Comparison of ENCODE assay signal across 17 cellular contexts in genomic region chr6:155883741-155884140, GRCh38.
DNase-seq lines count a peak whose midpoint lies in the region; ATAC-seq, FAIRE-seq and TF ChIP-seq lines count a peak whose summit lies in the region.
"Had no signal": no experiment of that assay in that cellular context is flagged by ENCODE, and none has a peak within 500 bp of the region (broad histone marks: within the 10 kb centered on the region; RNA-seq: fewer than 3 reads in every experiment).

No MANE protein-coding gene starts in this region.

- WGBS in liver = 56% methylated on average over 3 of the region's 3 CpGs
- 40% methylated on average over 3 of the region's 3 CpGs for WGBS in HepG2 (ENCODE audit: low lambda C conversion rate)

- no peak for TF ChIP-seq EP300 in HepG2 (IDR thresholded peaks at IDR 0.05; ENCODE audit: low read depth in 2 of 2, low read length in 2 of 2)
- no peak for TF ChIP-seq EP300 in HepG2 (CRISPR knock-in tag; IDR thresholded peaks at IDR 0.05; ENCODE audit: borderline replicate concordance)

- H2AFZ ChIP-seq in HepG2 (ENCODE audit: low read length) = no peak overlapping the region

- H3K9me3 ChIP-seq in liver (ENCODE audit: control insufficient read depth in 4 of 4, low read length in 3 of 4) (no peaks in the 10 kb centered on the region), HepG2 (ENCODE audit: low read length) (no peaks in the 10 kb centered on the region)
- H3K9me3 ChIP-seq: HAP-1, heart right ventricle had no signal

- H3K4me1 ChIP-seq in liver (ENCODE audit: control insufficient read depth in 4 of 4, insufficient read depth in 4 of 4, low read length in 3 of 4) = no peaks in the 10 kb centered on the region
- peaks cover 13% of the 10 kb centered on the region for H3K4me1 ChIP-seq in HepG2 (ENCODE audit: insufficient read depth, low read length)
- H3K4me1 ChIP-seq: HAP-1 had no signal

- TF ChIP-seq CTCF in liver (IDR thresholded peaks at IDR 0.05; ENCODE audit: low read depth, low read length, missing input control) (no peak), HepG2 (CRISPR knock-in tag; IDR thresholded peaks at IDR 0.05) (no peak), astrocyte of the cerebellum (IDR thresholded peaks at IDR 0.05; ENCODE audit: low read depth, low read length, missing control alignments) (no peak)

- H3K36me3 ChIP-seq in liver (ENCODE audit: control insufficient read depth in 4 of 4, insufficient read depth in 3 of 4, low read depth in 1 of 4, low read length in 3 of 4) = no peaks in the 10 kb centered on the region
- H3K36me3 ChIP-seq in HepG2 (replicated peaks in 1 of 2; ENCODE audit: control insufficient read depth in 1 of 2, insufficient read depth in 2 of 2, low read length in 2 of 2) = no peaks in the 10 kb centered on the region
- H3K36me3 ChIP-seq: HAP-1, heart right ventricle had no signal

- no peaks in the 10 kb centered on the region for H4K20me1 ChIP-seq in HepG2 (ENCODE audit: insufficient read depth, low read length)

- no peak overlapping the region for H3K27ac ChIP-seq in liver (ENCODE audit: low read depth in 1 of 2, low read length in 2 of 2)
- H3K27ac ChIP-seq in HepG2 (ENCODE audit: extremely low read length, insufficient read depth, low read length) = no peak overlapping the region

- H3K79me2 ChIP-seq in HepG2 (ENCODE audit: insufficient read depth, low read length) = no peaks in the 10 kb centered on the region

- CTCF ChIA-PET in HepG2 (lab: Yijun Ruan, JAX; ENCODE audit: low intra/inter-chr PET ratio, low total read pairs) = no interaction called here

- no peak overlapping the region for H3K4me2 ChIP-seq in HepG2 (ENCODE audit: low read depth, low read length)

- H3K27me3 ChIP-seq in liver (ENCODE audit: control insufficient read depth in 4 of 4, insufficient read depth in 4 of 4, low read length in 3 of 4) (no peaks in the 10 kb centered on the region), HepG2 (ENCODE audit: control insufficient read depth in 1 of 2, insufficient read depth in 2 of 2, low read length in 2 of 2) (no peaks in the 10 kb centered on the region)
- H3K27me3 ChIP-seq: heart right ventricle had no signal

- intact Hi-C loops in HepG2 (cut with micrococcal nuclease; ENCODE audit: unreplicated experiment) = no loop called here

- no peak for TF ChIP-seq RAD21 in liver (IDR thresholded peaks at IDR 0.05)
- no peak for TF ChIP-seq RAD21 in HepG2 (CRISPR knock-in tag; IDR thresholded peaks at IDR 0.05)

- no peak for TF ChIP-seq POLR2A in HepG2 (IDR thresholded peaks at IDR 0.05; ENCODE audit: insufficient read depth in 1 of 2, low read depth in 2 of 2, low read length in 2 of 2)

- H3K4me3 ChIP-seq in liver (ENCODE audit: low read depth in 1 of 3, low read length in 3 of 3) = no peak overlapping the region
- no peak overlapping the region for H3K4me3 ChIP-seq in HepG2 (replicated peaks in 1 of 3; ENCODE audit: insufficient read depth in 1 of 3, low read depth in 2 of 3, low read length in 3 of 3)
- no peak overlapping the region for H3K4me3 ChIP-seq in astrocyte of the cerebellum (ENCODE audit: low read depth, low read length)
- H3K4me3 ChIP-seq: HAP-1, heart right ventricle had no signal

- no peak for FAIRE-seq in HepG2 (lab: Jason Lieb, UNC)
- FAIRE-seq: D721Med had no signal

- no peak overlapping the region for H3K9ac ChIP-seq in liver (ENCODE audit: low read depth in 1 of 2, low read length in 2 of 2)
- no peak overlapping the region for H3K9ac ChIP-seq in HepG2 (ENCODE audit: insufficient read depth, low read depth, low read length)

- ATAC-seq in HepG2 (no peak), HG03521 (IDR thresholded peaks at IDR 0.05; ENCODE audit: unreplicated experiment) (no peak), HG03139 (IDR thresholded peaks at IDR 0.05; ENCODE audit: unreplicated experiment) (no peak)
- ATAC-seq: activated T-cell treated with anti-CD3 and anti-CD28 coated beads, Interleukin-2, amount 50 U/mL, for 4 hours; left ventricle myocardium superior; PC-3 had no signal

- POLR2A ChIA-PET in HepG2 (lab: Yijun Ruan, JAX) = no interaction called here

- in situ Hi-C loops in HepG2 (cut with HindIII; ENCODE audit: extremely low pct_ligation_motif_present, low pct_unique_long_range_greater_than_20kb) = no loop called here
- in situ Hi-C loops in astrocyte of the cerebellum (cut with HindIII; ENCODE audit: low sequenced_read_pairs) = no loop called here

- no TSS peak for BruUV-seq in HepG2 (replicated peaks; lab: Mats Ljungman, UMichigan)

- no peak for DNase-seq in HepG2 (ENCODE audit: low spot score)
- DNase-seq in astrocyte of the cerebellum (ENCODE audit: low read depth) = peak; percentile 35
- DNase-seq in iris pigment epithelial cell (ENCODE audit: low read depth) = peak; percentile 22
- DNase-seq in stimulated activated CD4-positive, alpha-beta T cell treated with anti-CD3 and anti-CD28 coated beads, Interleukin-4, amount 100 ng/mL, for 4 hours = no peak
- no peak for DNase-seq in amygdala (lab: John Stamatoyannopoulos, UW)
- DNase-seq: activated T-cell treated with anti-CD3 and anti-CD28 coated beads, Interleukin-2, amount 50 U/mL, for 4 hours; effector CD4-positive, alpha-beta T cell; heart right ventricle; left ventricle myocardium superior; NCI-H1105 treated with DMSO at 0.1 percent for 48 hours; NCI-H446; PC-3 had no signal

TF ChIP-seq in liver, 16 proteins besides CTCF, POLR2A, EP300 and RAD21:
- no peak for TF ChIP-seq EGR1 (IDR thresholded peaks at IDR 0.05; ENCODE audit: low read depth in 2 of 2)
- peak; percentile 20 for TF ChIP-seq NR2F2 (IDR thresholded peaks at IDR 0.05)
TF ChIP-seq in liver: peak in this region for 1.

TF ChIP-seq in HepG2, 621 proteins besides CTCF, POLR2A, EP300 and RAD21:
- TF ChIP-seq ZFP36L2 (CRISPR knock-in tag; IDR thresholded peaks at IDR 0.05) (no peak), ZBTB20 (CRISPR knock-in tag; IDR thresholded peaks at IDR 0.05; ENCODE audit: borderline replicate concordance, low read depth) (no peak), ZNF570 (CRISPR knock-in tag; IDR thresholded peaks at IDR 0.05; ENCODE audit: borderline replicate concordance) (no peak), TOE1 (CRISPR knock-in tag; IDR thresholded peaks at IDR 0.05) (no peak), NR2F1 (CRISPR knock-in tag; IDR thresholded peaks at IDR 0.05) (no peak), ZNF224 (CRISPR knock-in tag; IDR thresholded peaks at IDR 0.05) (no peak), TAF15 (IDR thresholded peaks at IDR 0.05; ENCODE audit: low read depth, low read length, poor library complexity, severe bottlenecking) (no peak), ZNF720 (CRISPR knock-in tag; IDR thresholded peaks at IDR 0.05) (no peak), NFE2L1 (CRISPR knock-in tag; IDR thresholded peaks at IDR 0.05; ENCODE audit: borderline replicate concordance) (no peak), MAFF (IDR thresholded peaks at IDR 0.05; ENCODE audit: low read depth, low read length) (no peak), ZNF350 (CRISPR knock-in tag; IDR thresholded peaks at IDR 0.05; ENCODE audit: borderline replicate concordance, low read depth) (no peak), RBFOX2 (IDR thresholded peaks at IDR 0.05; ENCODE audit: low read depth, low read length) (no peak), HNRNPL (IDR thresholded peaks at IDR 0.05; ENCODE audit: low read depth, low read length) (no peak), ZNF367 (CRISPR knock-in tag; IDR thresholded peaks at IDR 0.05; ENCODE audit: borderline replicate concordance) (no peak), ZFP36 (IDR thresholded peaks at IDR 0.05; ENCODE audit: borderline replicate concordance, low read depth, low read length, partially characterized antibody) (no peak)

Comparison
In these comparisons a context has a peak if more than half of its experiments do, and no peak if none do; other contexts are left out.
1. DNase-seq: peak in astrocyte of the cerebellum (single experiment) and iris pigment epithelial cell (single experiment); none in HepG2 (single experiment), stimulated activated CD4-positive, alpha-beta T cell treated with anti-CD3 and anti-CD28 coated beads, Interleukin-4, amount 100 ng/mL, for 4 hours (0 of 2) and amygdala (0 of 56).